ENCODE assay signal across 16 cellular contexts in the genomic region with DNA sequence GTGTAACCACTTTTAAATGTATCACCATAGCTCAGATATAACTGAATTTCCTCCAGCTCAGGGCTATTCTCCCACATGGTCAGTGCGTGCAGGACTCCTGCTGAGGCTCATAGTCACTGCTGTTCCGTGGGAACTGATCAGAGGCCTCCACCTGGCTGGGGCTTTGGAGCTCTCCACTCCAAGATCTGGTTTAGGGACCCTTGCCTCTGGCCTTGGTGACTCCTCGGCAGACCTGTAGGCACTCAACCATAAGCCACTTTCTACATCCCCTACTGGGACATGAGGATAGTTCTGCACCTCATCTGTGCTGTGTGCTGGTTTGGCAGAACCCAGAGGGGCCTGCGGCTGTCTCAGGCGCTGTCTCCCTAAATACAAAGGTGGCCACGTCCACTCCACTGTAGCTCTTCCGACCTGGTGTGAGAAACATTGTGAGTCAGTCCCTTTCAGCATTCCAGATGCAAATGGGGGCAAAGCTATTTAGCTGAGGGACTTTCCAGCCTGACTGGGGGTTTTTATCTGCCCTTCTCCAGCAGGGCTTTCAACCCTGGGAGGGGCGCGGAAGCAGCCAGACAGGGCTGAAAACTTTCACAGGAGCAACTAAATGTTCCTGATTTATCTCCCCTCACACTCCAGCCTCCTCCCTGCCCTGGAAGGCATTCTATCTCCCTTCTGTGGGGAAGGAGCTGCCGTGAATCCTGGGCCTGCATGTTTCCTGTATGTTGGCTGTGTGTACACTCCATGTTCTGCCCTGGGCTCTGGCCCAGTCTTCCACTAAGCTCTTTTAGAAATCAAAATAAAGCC.
DNase-seq lines count a peak whose midpoint lies in the region; ATAC-seq and TF ChIP-seq lines count a peak whose summit lies in the region.
"Had no signal": no experiment of that assay in that cellular context is flagged by ENCODE, and none has a peak within 500 bp of the region (broad histone marks: within the 10 kb centered on the region; RNA-seq: fewer than 3 reads in every experiment).

No MANE protein-coding gene starts in this region.

- H3K27ac ChIP-seq in foreskin keratinocyte, result no peak overlapping the region
- H3K27ac ChIP-seq: 22Rv1 had no signal

- H3K4me1 ChIP-seq in foreskin keratinocyte, result no peaks in the 10 kb centered on the region

- H3K27me3 ChIP-seq in foreskin keratinocyte, result peaks cover 12% of the 10 kb centered on the region

- ATAC-seq in foreskin keratinocyte, result peak; percentile 43
- ATAC-seq: stimulated activated naive CD8-positive, alpha-beta T cell treated with anti-CD3 and anti-CD28 coated beads, Interleukin-15, Interleukin-2, amounts not matched to agents 100 U/mL and 50 U/mL, for 24 hours had no signal

- TF ChIP-seq CTCF in foreskin keratinocyte (conservative IDR thresholded peaks at IDR 0.05), result no peak

- DNase-seq in NCI-H146 (lab: John Stamatoyannopoulos, UW) (peak; percentile 3), NCI-H146 treated with DMSO at 0.1 percent for 48 hours (lab: John Stamatoyannopoulos, UW; ENCODE audit: unreplicated experiment) (no peak), M059J (ENCODE audit: low read depth) (peak; percentile 57), foreskin keratinocyte (peak; percentile 13 to 29), renal cortical epithelial cell (ENCODE audit: low read depth) (peak; percentile 73), middle frontal gyrus (ENCODE audit: extremely low spot score, low spot score) (no peak), superior temporal gyrus (ENCODE audit: extremely low spot score) (no peak), NCI-H526 treated with DMSO at 0.1 percent for 48 hours (lab: John Stamatoyannopoulos, UW) (no peak)
- DNase-seq: activated CD4-positive, CD25-positive, alpha-beta regulatory T cell; activated T-cell treated with anti-CD3 and anti-CD28 coated beads, Interleukin-2, amount 50 U/mL, for 48 hours; central memory CD4-positive, alpha-beta T cell; DMS153; occipital lobe; stimulated activated CD4-positive, alpha-beta T cell treated with anti-CD3 and anti-CD28 coated beads, Interleukin-2, amount 100 ng/mL, for 24 hours; stimulated activated naive CD8-positive, alpha-beta T cell treated with anti-CD3 and anti-CD28 coated beads, Interleukin-15, Interleukin-2, amounts not matched to agents 100 U/mL and 50 U/mL, for 24 hours had no signal

Comparison
In these comparisons a context has a peak if more than half of its experiments do, and no peak if none do; other contexts are left out.
1. DNase-seq: peak in NCI-H146 (single experiment), M059J (single experiment), foreskin keratinocyte (2 of 2) and renal cortical epithelial cell (single experiment); none in NCI-H146 treated with DMSO at 0.1 percent for 48 hours (single experiment), middle frontal gyrus (single experiment), superior temporal gyrus (single experiment) and NCI-H526 treated with DMSO at 0.1 percent for 48 hours (single experiment).